ENCODE assay signal across 8 cellular contexts in genomic region chr20:38229376-38230252, GRCh38. TPM values are rescaled to one million over a fixed set of nuclear protein-coding genes. Genes with fewer than 3 reads are reported as not detected.
DNase-seq lines count a peak whose midpoint lies in the region; ATAC-seq and TF ChIP-seq lines count a peak whose summit lies in the region.

No MANE protein-coding gene starts in this region.

- H4K20me1 ChIP-seq in GM23248 (ENCODE audit: insufficient read depth): no peaks in the 10 kb centered on the region

- H3K9ac ChIP-seq in GM23248: no peak overlapping the region

- WGBS in GM23248 (ENCODE audit: low coverage in 1 of 2, low lambda C conversion rate in 2 of 2, missing lambda C conversion rate in 2 of 2), 2 experiments: 77 to 89% methylated on average over 6 of the region's 6 CpGs
- 63 to 83% (median 72%) methylated on average over 4 to 6 of the region's 6 CpGs for WGBS in adrenal gland, 4 donors

- peaks cover 8% of the 10 kb centered on the region for H3K4me1 ChIP-seq in GM23248 (ENCODE audit: insufficient read depth)
- peaks cover 0 to 3% of the 10 kb centered on the region in 2 donors for H3K4me1 ChIP-seq in adrenal gland (replicated peaks in 1 of 2)

- H3K4me2 ChIP-seq in GM23248 (ENCODE audit: unreplicated experiment): no peak overlapping the region

- in situ Hi-C loops in GM23248 (cut with MboI): loop anchor here (10.0 kb wide), 1 partner anchor 175 kb away; no protein-coding TSS in a partner anchor

- ATAC-seq in HG02840 (IDR thresholded peaks at IDR 0.05; ENCODE audit: low FRiP score, unreplicated experiment) (no peak), GM18868 (IDR thresholded peaks at IDR 0.05; ENCODE audit: unreplicated experiment) (no peak)

- H3K79me2 ChIP-seq in GM23248 (ENCODE audit: insufficient read depth): no peaks in the 10 kb centered on the region

- H3K27me3 ChIP-seq in GM23248 (replicated peaks; ENCODE audit: insufficient read depth): no peaks in the 10 kb centered on the region
- H3K27me3 ChIP-seq in adrenal gland: no peaks in the 10 kb centered on the region
- H3K27me3 ChIP-seq in kidney epithelial cell (ENCODE audit: control insufficient read depth, insufficient read depth, low read length): no peaks in the 10 kb centered on the region

- TF ChIP-seq CTCF in adrenal gland (IDR thresholded peaks at IDR 0.05): peak; percentile 26 to 53 (median 44)
- peak; percentile 48 for TF ChIP-seq CTCF in kidney epithelial cell (IDR thresholded peaks at IDR 0.05; ENCODE audit: insufficient read depth, low read length, poor library complexity, severe bottlenecking)

- no peaks in the 10 kb centered on the region for H3K9me2 ChIP-seq in GM23248 (ENCODE audit: insufficient read depth)

- intact Hi-C loops in adrenal gland (cut with DNase I): loop anchor here in 1 of 2 donors (10.0 kb wide), 1 partner anchor 175 kb away; no protein-coding TSS in a partner anchor

- H3K36me3 ChIP-seq in GM23248 (ENCODE audit: low read depth) (no peaks in the 10 kb centered on the region), adrenal gland (replicated peaks in 1 of 2) (no peaks in the 10 kb centered on the region), kidney epithelial cell (ENCODE audit: control insufficient read depth, insufficient read depth, low read length) (no peaks in the 10 kb centered on the region)

- H3K9me3 ChIP-seq in GM23248 (ENCODE audit: low read depth) (no peaks in the 10 kb centered on the region), adrenal gland (replicated peaks in 1 of 3) (no peaks in the 10 kb centered on the region)

- H2AFZ ChIP-seq in GM23248: no peak overlapping the region

- H3K27ac ChIP-seq in GM23248: no peak overlapping the region
- H3K27ac ChIP-seq in adrenal gland: no peak overlapping the region

- H3K4me3 ChIP-seq in GM23248 (no peak overlapping the region), adrenal gland (no peak overlapping the region), kidney epithelial cell (ENCODE audit: low read depth, low read length) (no peak overlapping the region)

- DNase-seq in AG08396 (ENCODE audit: low spot score) (peak; percentile 53), GM23248 (peak; percentile 50), adrenal gland (peak in 1 of 7 donors; percentile 22), kidney epithelial cell (ENCODE audit: low read depth) (no peak), NCI-H510A treated with DMSO at 0.1 percent for 48 hours (lab: John Stamatoyannopoulos, UW) (no peak), GDM1 (lab: John Stamatoyannopoulos, UW) (no peak)

- no peaks in the 10 kb centered on the region for H3F3A ChIP-seq in GM23248 (ENCODE audit: insufficient read depth)

- TF ChIP-seq POLR2A in adrenal gland (IDR thresholded peaks at IDR 0.05): no peak

RNA-seq across cellular contexts. Expression of gene KIAA1755, which starts 30.9 kb away (rescaled TPM):
- total RNA-seq in GM23248 (2014; rRNA removed; shearing (Covaris generic)): 2.8 and 5.1 TPM in 2 replicates
- polyA plus RNA-seq in GM23248 (2016; fragmentation: Nextera tagmentation; extraction: Ambion mirVana) (3.6 and 4.0 TPM in 2 replicates), adrenal gland (1 to 10 TPM in 2 of 3 donors, under 1 TPM in 1; 0.42 to 8.0 (median 3.2) TPM)
- total RNA-seq in adrenal gland (1 to 10 TPM in 7 of 8 donors, under 1 TPM in 1; 0.78 to 5.3 (median 2.0) TPM), kidney epithelial cell (1.4 and 2.1 TPM in 2 replicates)

Comparison
In these comparisons a context has a peak if more than half of its experiments do, and no peak if none do; other contexts are left out.
1. DNase-seq: peak in AG08396 (single experiment) and GM23248 (single experiment); none in kidney epithelial cell (single experiment), NCI-H510A treated with DMSO at 0.1 percent for 48 hours (single experiment) and GDM1 (single experiment).